Comparison of ENCODE assay signal across 8 cellular contexts in the genomic region with DNA sequence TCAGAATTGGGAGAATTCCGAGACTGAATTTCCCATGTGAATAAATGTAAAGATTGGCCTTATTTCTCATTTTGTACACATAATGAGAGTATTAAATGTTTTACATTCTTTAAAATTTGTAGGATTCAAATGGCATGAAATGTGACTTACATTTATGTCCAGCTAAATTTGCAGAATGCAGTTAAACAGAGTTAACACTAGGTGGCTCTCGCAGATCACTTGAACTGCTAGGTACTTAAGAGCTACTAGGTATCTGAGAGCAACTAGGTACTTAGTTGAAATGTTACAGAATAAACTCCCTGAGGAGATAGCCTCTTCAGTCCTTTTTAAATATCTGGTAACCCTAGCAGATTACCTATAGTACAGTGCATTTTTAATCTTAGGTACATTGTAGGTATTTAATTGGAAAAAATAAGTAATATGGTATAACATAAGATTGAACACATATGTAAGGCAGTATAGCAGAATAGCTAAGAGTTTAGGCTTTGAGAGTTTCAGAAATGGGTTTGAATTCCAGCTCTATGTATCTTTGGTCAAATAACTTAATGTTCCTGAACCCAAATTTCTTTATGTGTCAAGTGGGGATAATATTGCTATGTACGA.
A peak's percentile ranks its signal among the peaks of the same experiment; 100 is the strongest.
DNase-seq lines count a peak whose midpoint lies in the region; ATAC-seq and TF ChIP-seq lines count a peak whose summit lies in the region.

No MANE protein-coding gene starts in this region.

- no peaks in the 10 kb centered on the region for H3K4me1 ChIP-seq in thyroid gland

- peak; percentile 64 to 93 (median 82) for TF ChIP-seq CTCF in thyroid gland (IDR thresholded peaks at IDR 0.05)

- DNase-seq in DMS 273 (lab: John Stamatoyannopoulos, UW; ENCODE audit: unreplicated experiment): peak; percentile 79
- DNase-seq in LoVo (ENCODE audit: low spot score): peak; percentile 65
- peak; percentile 19 for DNase-seq in OCI-M2 (lab: John Stamatoyannopoulos, UW; ENCODE audit: unreplicated experiment)
- peak; percentile 62 for DNase-seq in cerebellum (ENCODE audit: low spot score)
- no peak for DNase-seq in left lobe of liver (ENCODE audit: low spot score)
- DNase-seq in thyroid gland: no peak
- no peak for DNase-seq in activated CD8-positive, alpha-beta memory T cell treated with anti-CD3 and anti-CD28 coated beads, Interleukin-2, amount 50 U/mL, for 48 hours

- H3K27me3 ChIP-seq in thyroid gland: no peaks in the 10 kb centered on the region

- H3K9me3 ChIP-seq in thyroid gland: no peaks in the 10 kb centered on the region

- no peak overlapping the region for H3K4me3 ChIP-seq in thyroid gland (replicated peaks in 1 of 3)

- intact Hi-C loops in thyroid gland (cut with DNase I): loop anchor here (5.0 kb wide), 1 partner anchor 556 kb away; no protein-coding TSS in a partner anchor

- ATAC-seq in GM21515 (IDR thresholded peaks at IDR 0.05; ENCODE audit: unreplicated experiment): peak; percentile 76
- ATAC-seq in left lobe of liver: peak; percentile 90

- no peak for TF ChIP-seq POLR2A in thyroid gland (IDR thresholded peaks at IDR 0.05)

- 41 to 48% methylated on average over 3 of the region's 3 CpGs for WGBS in thyroid gland, 2 donors

- no peak overlapping the region for H3K27ac ChIP-seq in thyroid gland

- H3K36me3 ChIP-seq in thyroid gland: peaks cover 5 to 6% of the 10 kb centered on the region in 2 donors

Comparison
In these comparisons a context has a peak if more than half of its experiments do, and no peak if none do; other contexts are left out.
1. DNase-seq: peak in DMS 273 (single experiment), LoVo (single experiment), OCI-M2 (single experiment) and cerebellum (single experiment); none in left lobe of liver (single experiment), thyroid gland (0 of 2) and activated CD8-positive, alpha-beta memory T cell treated with anti-CD3 and anti-CD28 coated beads, Interleukin-2, amount 50 U/mL, for 48 hours (single experiment).